In genomic region chr3:72890166-72890925, GRCh38 we compare ENCODE assay signal across 1 cellular context.
TF ChIP-seq lines count a peak whose summit lies in the region.

No MANE protein-coding gene starts in this region.

TF ChIP-seq in HepG2, 621 proteins besides CTCF, POLR2A, EP300 and RAD21:
- TF ChIP-seq REL (CRISPR knock-in tag; conservative IDR thresholded peaks at IDR 0.05), result no peak
- TF ChIP-seq MLLT10 (CRISPR knock-in tag; IDR thresholded peaks at IDR 0.05), result no peak
- 0 out of 2 replicates have a peak, but pooled peaks have one; percentile 35 for TF ChIP-seq TFAP4 (IDR thresholded peaks at IDR 0.05; ENCODE audit: borderline replicate concordance, low read depth)
- 0 out of 2 replicates have a peak, but pooled peaks have one; percentile 31 for TF ChIP-seq HNF4G (IDR thresholded peaks at IDR 0.05; ENCODE audit: borderline replicate concordance, low read depth, low read length)
- TF ChIP-seq HNF4G (CRISPR knock-in tag; IDR thresholded peaks at IDR 0.05; ENCODE audit: borderline replicate concordance, low read depth), result no peak
- peak; percentile 77 for TF ChIP-seq CEBPB (IDR thresholded peaks at IDR 0.05; ENCODE audit: borderline replicate concordance, low read depth, low read length)
- peak; percentile 93 for TF ChIP-seq ZNF629 (CRISPR knock-in tag; conservative IDR thresholded peaks at IDR 0.05)
- TF ChIP-seq HDAC2 (CRISPR knock-in tag; IDR thresholded peaks at IDR 0.05), result 0 out of 2 replicates have a peak, but pooled peaks have one; percentile 3
- TF ChIP-seq ONECUT2 (CRISPR knock-in tag; IDR thresholded peaks at IDR 0.05), result no peak
- no peak for TF ChIP-seq ATM (IDR thresholded peaks at IDR 0.05; ENCODE audit: borderline replicate concordance)
- TF ChIP-seq CENPT (CRISPR knock-in tag; IDR thresholded peaks at IDR 0.05; ENCODE audit: low read depth), result no peak
- TF ChIP-seq ZMYM3 (CRISPR knock-in tag; IDR thresholded peaks at IDR 0.05), result peak; percentile 59
- peak; percentile 79 for TF ChIP-seq HNF4A (CRISPR knock-in tag; IDR thresholded peaks at IDR 0.05)
- TF ChIP-seq ZNF292 (CRISPR knock-in tag; IDR thresholded peaks at IDR 0.05; ENCODE audit: borderline replicate concordance, low read depth), result 0 out of 2 replicates have a peak, but pooled peaks have one; percentile 2
- TF ChIP-seq TFE3 (CRISPR knock-in tag; IDR thresholded peaks at IDR 0.05), result no peak
- 0 out of 2 replicates have a peak, but pooled peaks have one; percentile 31 for TF ChIP-seq ZNF337 (CRISPR knock-in tag; IDR thresholded peaks at IDR 0.05; ENCODE audit: borderline replicate concordance, low read depth)
- TF ChIP-seq ZNF784 (CRISPR knock-in tag; IDR thresholded peaks at IDR 0.05; ENCODE audit: borderline replicate concordance), result 0 out of 2 replicates have a peak, but pooled peaks have one; percentile 32
- TF ChIP-seq CEBPG (CRISPR knock-in tag; IDR thresholded peaks at IDR 0.05), result peak; percentile 70
- TF ChIP-seq ZNF547 (CRISPR knock-in tag; IDR thresholded peaks at IDR 0.05), result 0 out of 2 replicates have a peak, but pooled peaks have one; percentile 35
